Comparison of ENCODE assay signal across 8 cellular contexts in genomic region chr7:129187681-129188371, GRCh38. TPM values are rescaled to one million over a fixed set of nuclear protein-coding genes. Genes with fewer than 3 reads are reported as not detected.
A peak's percentile ranks its signal among the peaks of the same experiment; 100 is the strongest.
DNase-seq lines count a peak whose midpoint lies in the region; ATAC-seq and TF ChIP-seq lines count a peak whose summit lies in the region.

No MANE protein-coding gene starts in this region.

- no peaks in the 10 kb centered on the region for H3K27me3 ChIP-seq in cardiac muscle cell
- H3K27me3 ChIP-seq in lower lobe of right lung (ENCODE audit: low read depth) = peaks cover 56% of the 10 kb centered on the region
- H3K27me3 ChIP-seq in upper lobe of left lung = peaks cover 0 to 19% (median 15%) of the 10 kb centered on the region in 4 donors

- no peak for TF ChIP-seq CTCF in cardiac muscle cell (IDR thresholded peaks at IDR 0.05; ENCODE audit: low read depth, low read length)
- TF ChIP-seq CTCF in astrocyte of the spinal cord (IDR thresholded peaks at IDR 0.05; ENCODE audit: low read depth, low read length) = no peak
- no peak for TF ChIP-seq CTCF in lower lobe of right lung (IDR thresholded peaks at IDR 0.05)
- no peak for TF ChIP-seq CTCF in upper lobe of left lung (IDR thresholded peaks at IDR 0.05)

- ATAC-seq in Right ventricle myocardium inferior (no peak), lower lobe of right lung (no peak), upper lobe of left lung (ENCODE audit: low FRiP score in 2 of 2) (no peak), HG02642 (IDR thresholded peaks at IDR 0.05; ENCODE audit: poor library complexity, unreplicated experiment) (no peak)

- H3K4me3 ChIP-seq in cardiac muscle cell = peak overlapping the region; percentile 67
- H3K4me3 ChIP-seq in astrocyte of the spinal cord (ENCODE audit: low read depth, low read length) = peak overlapping the region; percentile 60
- H3K4me3 ChIP-seq in lower lobe of right lung = peak overlapping the region; percentile 68
- H3K4me3 ChIP-seq in upper lobe of left lung = peak overlapping the region in 3 of 4 donors; percentile 55 to 76 (median 58)

- peaks cover 3% of the 10 kb centered on the region for H3K36me3 ChIP-seq in cardiac muscle cell
- H3K36me3 ChIP-seq in lower lobe of right lung = no peaks in the 10 kb centered on the region
- no peaks in the 10 kb centered on the region for H3K36me3 ChIP-seq in upper lobe of left lung

- TF ChIP-seq EP300 in upper lobe of left lung (IDR thresholded peaks at IDR 0.05) = no peak

- intact Hi-C loops in Right ventricle myocardium inferior (cut with DNase I) = no loop called here
- intact Hi-C loops in lower lobe of right lung (cut with DNase I) = no loop called here

- H3K27ac ChIP-seq in cardiac muscle cell (peak overlapping the region; percentile 95), lower lobe of right lung (no peak overlapping the region), upper lobe of left lung (no peak overlapping the region)

- WGBS in upper lobe of left lung, 2 donors = 34 to 35% methylated on average over 12 to 14 of the region's 14 CpGs

- H3K4me1 ChIP-seq in cardiac muscle cell (ENCODE audit: low read depth) (peaks cover 33% of the 10 kb centered on the region), lower lobe of right lung (peaks cover 16% of the 10 kb centered on the region), upper lobe of left lung (peaks cover 16 to 19% (median 17%) of the 10 kb centered on the region in 4 donors)

- H3K9me3 ChIP-seq in cardiac muscle cell (ENCODE audit: low read depth) = no peaks in the 10 kb centered on the region
- no peaks in the 10 kb centered on the region for H3K9me3 ChIP-seq in lower lobe of right lung
- no peaks in the 10 kb centered on the region for H3K9me3 ChIP-seq in upper lobe of left lung

- in situ Hi-C loops in astrocyte of the spinal cord (cut with HindIII; ENCODE audit: low sequenced_read_pairs) = no loop called here

- no peak for TF ChIP-seq POLR2A in upper lobe of left lung (IDR thresholded peaks at IDR 0.05)

- DNase-seq in cardiac muscle cell (ENCODE audit: low read depth in 1 of 2, low spot score in 1 of 2) (no peak), Right ventricle myocardium inferior (ENCODE audit: missing footprints) (no peak), astrocyte of the spinal cord (ENCODE audit: low read depth, low spot score) (no peak), lower lobe of right lung (no peak), upper lobe of left lung (no peak), NCI-H2107 (lab: John Stamatoyannopoulos, UW) (no peak), AML-193 (lab: John Stamatoyannopoulos, UW) (no peak)

RNA-seq across cellular contexts. Expression of gene SMO, which starts 0.6 kb away (rescaled TPM):
- total RNA-seq in cardiac muscle cell = 66.7 and 82.9 TPM in 2 replicates
- 35.0 and 41.3 TPM in 2 replicates for polyA plus RNA-seq in cardiac muscle cell
- total RNA-seq in Right ventricle myocardium inferior = 4.6 TPM
- total RNA-seq in lower lobe of right lung = 3.1 TPM
- total RNA-seq in upper lobe of left lung = 1 to 10 TPM; 1.7 to 7.3 (median 2.6) TPM

RNA-seq across cellular contexts. Expression of gene AHCYL2, which starts 37.0 kb away (rescaled TPM):
- total RNA-seq in cardiac muscle cell = 26.1 and 30.8 TPM in 2 replicates
- polyA plus RNA-seq in cardiac muscle cell = 25.5 and 28.5 TPM in 2 replicates
- total RNA-seq in Right ventricle myocardium inferior = 4.0 TPM
- total RNA-seq in lower lobe of right lung = 91.0 TPM
- 100 to 1,000 TPM in 4 of 6 donors, 10 to 100 TPM in 2; 41.9 to 197 (median 110) TPM for total RNA-seq in upper lobe of left lung

RNA-seq across cellular contexts. Expression of gene TSPAN33, which starts 43.3 kb away (rescaled TPM):
- 10.0 and 13.4 TPM in 2 replicates for total RNA-seq in cardiac muscle cell
- 14.9 and 15.6 TPM in 2 replicates for polyA plus RNA-seq in cardiac muscle cell
- total RNA-seq in Right ventricle myocardium inferior = 14.9 TPM
- total RNA-seq in lower lobe of right lung = 9.5 TPM
- total RNA-seq in upper lobe of left lung = 10 to 100 TPM in 1 of 6 donors, 1 to 10 TPM in 5; 1.2 to 10.1 (median 4.0) TPM
